Comparison of ENCODE assay signal across 8 cellular contexts in genomic region chr17:7884581-7885356, GRCh38. TPM values are rescaled to one million over a fixed set of nuclear protein-coding genes. Genes with fewer than 3 reads are reported as not detected.
DNase-seq lines count a peak whose midpoint lies in the region; ATAC-seq and TF ChIP-seq lines count a peak whose summit lies in the region.

No MANE protein-coding gene starts in this region.

- H3K27me3 ChIP-seq in MG63: no peaks in the 10 kb centered on the region
- no peaks in the 10 kb centered on the region for H3K27me3 ChIP-seq in spleen (replicated peaks in 1 of 7)

- H3K36me3 ChIP-seq in MG63 (peaks cover 8% of the 10 kb centered on the region), spleen (peaks cover 0 to 31% (median 10%) of the 10 kb centered on the region in 6 donors)

- 0 to 1% (median 1%) methylated on average over 19 to 90 of the region's 99 CpGs for WGBS in spleen, 5 donors

- no peak for TF ChIP-seq POLR2A in spleen (IDR thresholded peaks at IDR 0.05)

- intact Hi-C loops in left ventricle myocardium superior (cut with micrococcal nuclease) (no loop called here), spleen (cut with DNase I; ENCODE audit: low total_unique reads) (no loop called here)

- peaks cover 30 to 91% (median 84%) of the 10 kb centered on the region in 6 donors for H3K4me1 ChIP-seq in spleen

- TF ChIP-seq CTCF in spleen (IDR thresholded peaks at IDR 0.05 in 8 of 11, conservative IDR thresholded peaks at IDR 0.05 in 3 of 11): no peak

- peak overlapping the region in 7 of 8 donors; percentile 90 to 97 (median 94) for H3K27ac ChIP-seq in spleen

- H3K4me3 ChIP-seq in MG63: peak overlapping the region; percentile 67
- H3K4me3 ChIP-seq in spleen: peak overlapping the region; percentile 65 to 93 (median 78)

- ATAC-seq in left ventricle myocardium superior: no peak
- no peak for ATAC-seq in GM18861 (IDR thresholded peaks at IDR 0.05; ENCODE audit: unreplicated experiment)
- no peak for ATAC-seq in GM19455 (IDR thresholded peaks at IDR 0.05; ENCODE audit: unreplicated experiment)

- H3K9me3 ChIP-seq in MG63: no peaks in the 10 kb centered on the region
- H3K9me3 ChIP-seq in spleen: no peaks in the 10 kb centered on the region

- DNase-seq in EL (peak; percentile 14), MG63 (peak; percentile 33), left ventricle myocardium superior (peak; percentile 41), spleen (peak; percentile 90), HPDE6-E6E7 (ENCODE audit: extremely low spot score) (no peak)
- peak; percentile 34 for DNase-seq in activated T-helper 9 cell treated with anti-CD3 and anti-CD28 coated beads, Interleukin-2, amount 50 U/mL, for 16 hours (ENCODE audit: low read depth)

RNA-seq across cellular contexts. Expression of gene CHD3, which starts 3.8 kb away (rescaled TPM):
- total RNA-seq in MG63 (2014; rRNA removed; shearing (Covaris generic); ENCODE audit: low replicate concordance): 49.6 and 51.1 TPM in 2 replicates
- 13.1 TPM for total RNA-seq in left ventricle myocardium superior
- 100 to 1,000 TPM in 2 of 7 donors, 10 to 100 TPM in 5; 60.9 to 117 (median 83.6) TPM for total RNA-seq in spleen
- 10 to 100 TPM; 37.0 to 84.3 (median 71.8) TPM for polyA plus RNA-seq in spleen

RNA-seq across cellular contexts. Expression of gene CYB5D1, which starts 27.0 kb away (rescaled TPM):
- total RNA-seq in MG63 (2014; rRNA removed; shearing (Covaris generic); ENCODE audit: low replicate concordance): 18.2 and 38.2 TPM in 2 replicates
- 25.6 TPM for total RNA-seq in left ventricle myocardium superior
- 10 to 100 TPM in 1 of 7 donors, 1 to 10 TPM in 6; 4.1 to 13.2 (median 5.9) TPM for total RNA-seq in spleen
- polyA plus RNA-seq in spleen: 1 to 10 TPM; 2.1 to 3.8 (median 2.9) TPM

RNA-seq across cellular contexts. Expression of gene NAA38, which starts 27.4 kb away (rescaled TPM):
- total RNA-seq in MG63 (2014; rRNA removed; shearing (Covaris generic); ENCODE audit: low replicate concordance): 74.9 and 264 TPM in 2 replicates
- 93.2 TPM for total RNA-seq in left ventricle myocardium superior
- 100 to 1,000 TPM in 1 of 7 donors, 10 to 100 TPM in 6; 51.0 to 111 (median 56.9) TPM for total RNA-seq in spleen
- 100 to 1,000 TPM; 119 to 185 (median 182) TPM for polyA plus RNA-seq in spleen

RNA-seq across cellular contexts. Expression of gene TMEM88, which starts 29.9 kb away (rescaled TPM):
- total RNA-seq in MG63 (2014; rRNA removed; shearing (Covaris generic); ENCODE audit: low replicate concordance): not detected in 2 replicates
- 32.6 TPM for total RNA-seq in left ventricle myocardium superior
- total RNA-seq in spleen: 10 to 100 TPM in 5 of 7 donors, 1 to 10 TPM in 2; 5.2 to 31.8 (median 18.0) TPM
- 10 to 100 TPM in 1 of 3 donors, 1 to 10 TPM in 2; 5.5 to 26.2 (median 9.5) TPM for polyA plus RNA-seq in spleen

RNA-seq across cellular contexts. Expression of gene RNF227, which starts 31.3 kb away (rescaled TPM):
- total RNA-seq in MG63 (2014; rRNA removed; shearing (Covaris generic); ENCODE audit: low replicate concordance): 0.15 and 1.6 TPM in 2 replicates
- total RNA-seq in left ventricle myocardium superior (1.1 TPM), spleen (10 to 100 TPM in 1 of 7 donors, 1 to 10 TPM in 6; 2.5 to 20.7 (median 3.4) TPM)
- polyA plus RNA-seq in spleen: 1 to 10 TPM; 2.4 to 4.0 (median 3.8) TPM
